8 cellular contexts compared by ENCODE assay signal in genomic region chr4:1249148-1249730, GRCh38. TPM values are rescaled to one million over a fixed set of nuclear protein-coding genes. Genes with fewer than 3 reads are reported as not detected.
DNase-seq lines count a peak whose midpoint lies in the region; ATAC-seq and TF ChIP-seq lines count a peak whose summit lies in the region.

No MANE protein-coding gene starts in this region.

- H3K4me1 Mint-ChIP-seq in activated naive CD8-positive, alpha-beta T cell treated with anti-CD3 and anti-CD28 coated beads, Interleukin-2, amount 10 ng/mL, durations not matched to agents 7 days and 5 days: peaks cover 35% of the 10 kb centered on the region

- no peak for TF ChIP-seq CTCF in transverse colon (IDR thresholded peaks at IDR 0.05)

- H3K9me3 ChIP-seq in ES-I3 (ENCODE audit: control insufficient read depth, insufficient read depth, low read length) (peaks cover 12% of the 10 kb centered on the region), transverse colon (no peaks in the 10 kb centered on the region)

- POLR2A ChIA-PET in activated naive CD8-positive, alpha-beta T cell treated with anti-CD3 and anti-CD28 coated beads, Interleukin-2, amount 10 ng/mL, durations not matched to agents 7 days and 5 days (lab: Charles Lee): interaction anchor here (0.5 to 5.9 kb wide), 18 partner anchors 11 to 467 kb away, joined by 3 to 82 read pairs (median 4); partner anchors contain the start of genes MAEA, SPON2 and UVSSA

- intact Hi-C loops in cardiac septum (cut with DNase I) (loop anchor here (1.0 to 5.0 kb wide), 3 partner anchors 40 to 98 kb away; partner anchors contain the start of genes MAEA and UVSSA), transverse colon (cut with DNase I; ENCODE audit: low total_unique reads) (loop anchor here (5.0 kb wide), 1 partner anchor 37 kb away; no protein-coding TSS in a partner anchor)

- H3K9ac ChIP-seq in ES-I3 (ENCODE audit: low read depth, low read length): peak overlapping the region; percentile 75

- H3K4me1 ChIP-seq in ES-I3 (ENCODE audit: insufficient read depth, low read length) (peaks cover 4% of the 10 kb centered on the region; the same call in 1 of the 2 replicates), transverse colon (peaks cover 39 to 47% (median 43%) of the 10 kb centered on the region in 4 donors)

- H3K4me3 Mint-ChIP-seq in activated naive CD8-positive, alpha-beta T cell treated with anti-CD3 and anti-CD28 coated beads, Interleukin-2, amount 10 ng/mL, durations not matched to agents 7 days and 5 days: peak overlapping the region; percentile 87

- TF ChIP-seq POLR2A in transverse colon (IDR thresholded peaks at IDR 0.05): no peak

- in situ Hi-C loops in KBM-7 (cut with MboI; ENCODE audit: low pct_unique_long_range_greater_than_20kb, low sequenced_read_pairs): no loop called here
- in situ Hi-C loops in transverse colon (cut with MboI; ENCODE audit: low pct_ligation_motif_present in 1 of 4, low pct_unique_long_range_greater_than_20kb in 1 of 4, low sequenced_read_pairs in 3 of 4): no loop called here

- DNase-seq in KBM-7 (peak; percentile 58), SKM-1 treated with dmso at 0.1 percent for 144 hours (lab: John Stamatoyannopoulos, UW; ENCODE audit: unreplicated experiment) (peak; percentile 82), cardiac septum (ENCODE audit: low spot score) (peak; percentile 92), pons (ENCODE audit: low spot score) (peak; percentile 82), transverse colon (peak; percentile 89)
- DNase-seq in activated naive CD8-positive, alpha-beta T cell treated with anti-CD3 and anti-CD28 coated beads, Interleukin-2, amount 10 ng/mL, durations not matched to agents 7 days and 5 days: peak; percentile 93

- 0% methylated on average over 84 of the region's 86 CpGs; no CpG with 5 or more reads in 1 of the 2 donors for WGBS in transverse colon (ENCODE audit: low coverage in 1 of 2), 2 donors

- peaks cover 41% of the 10 kb centered on the region for H3K36me3 Mint-ChIP-seq in activated naive CD8-positive, alpha-beta T cell treated with anti-CD3 and anti-CD28 coated beads, Interleukin-2, amount 10 ng/mL, durations not matched to agents 7 days and 5 days

- peak overlapping the region; percentile 80 to 92 (median 90) for H3K4me3 ChIP-seq in transverse colon

- peak overlapping the region; percentile 95 for H3K27ac Mint-ChIP-seq in activated naive CD8-positive, alpha-beta T cell treated with anti-CD3 and anti-CD28 coated beads, Interleukin-2, amount 10 ng/mL, durations not matched to agents 7 days and 5 days

- H3K36me3 ChIP-seq in ES-I3 (ENCODE audit: insufficient read depth, low read length) (peaks cover 15% of the 10 kb centered on the region), transverse colon (no peaks in the 10 kb centered on the region)

- H3K9me3 Mint-ChIP-seq in activated naive CD8-positive, alpha-beta T cell treated with anti-CD3 and anti-CD28 coated beads, Interleukin-2, amount 10 ng/mL, durations not matched to agents 7 days and 5 days: peaks cover 13% of the 10 kb centered on the region

- TF ChIP-seq EP300 in transverse colon (IDR thresholded peaks at IDR 0.05; ENCODE audit: low read depth): no peak

- peak; percentile 41 for ATAC-seq in GM21619 (IDR thresholded peaks at IDR 0.05; ENCODE audit: unreplicated experiment)
- peak; percentile 51 for ATAC-seq in activated naive CD8-positive, alpha-beta T cell treated with anti-CD3 and anti-CD28 coated beads, Interleukin-2, amount 10 ng/mL, durations not matched to agents 7 days and 5 days (ENCODE audit: low read depth)

- H3K27me3 ChIP-seq in transverse colon: no peaks in the 10 kb centered on the region

- peak overlapping the region; percentile 95 to 99 (median 96) for H3K27ac ChIP-seq in transverse colon

- no peaks in the 10 kb centered on the region for H3K27me3 Mint-ChIP-seq in activated naive CD8-positive, alpha-beta T cell treated with anti-CD3 and anti-CD28 coated beads, Interleukin-2, amount 10 ng/mL, durations not matched to agents 7 days and 5 days

RNA-seq across cellular contexts. Expression of gene CTBP1, which starts 0.3 kb away (rescaled TPM):
- total RNA-seq in activated naive CD8-positive, alpha-beta T cell treated with anti-CD3 and anti-CD28 coated beads, Interleukin-2, amount 10 ng/mL, durations not matched to agents 7 days and 5 days: 100 to 1,000 TPM; 194 to 211 TPM
- total RNA-seq in cardiac septum (129 TPM), transverse colon (100 to 1,000 TPM; 183 to 457 (median 243) TPM)

RNA-seq across cellular contexts. Expression of gene MAEA, which starts 40.5 kb away (rescaled TPM):
- total RNA-seq in activated naive CD8-positive, alpha-beta T cell treated with anti-CD3 and anti-CD28 coated beads, Interleukin-2, amount 10 ng/mL, durations not matched to agents 7 days and 5 days: 10 to 100 TPM; 73.2 to 82.9 TPM
- total RNA-seq in cardiac septum (55.2 TPM), transverse colon (100 to 1,000 TPM; 114 to 211 (median 168) TPM)

Comparison
In these comparisons a context has a peak if more than half of its experiments do, and no peak if none do; other contexts are left out.
1. Peak in every context shown above with its lines: DNase-seq, ATAC-seq, H3K4me3 ChIP-seq and H3K27ac ChIP-seq.